In the genomic region with DNA sequence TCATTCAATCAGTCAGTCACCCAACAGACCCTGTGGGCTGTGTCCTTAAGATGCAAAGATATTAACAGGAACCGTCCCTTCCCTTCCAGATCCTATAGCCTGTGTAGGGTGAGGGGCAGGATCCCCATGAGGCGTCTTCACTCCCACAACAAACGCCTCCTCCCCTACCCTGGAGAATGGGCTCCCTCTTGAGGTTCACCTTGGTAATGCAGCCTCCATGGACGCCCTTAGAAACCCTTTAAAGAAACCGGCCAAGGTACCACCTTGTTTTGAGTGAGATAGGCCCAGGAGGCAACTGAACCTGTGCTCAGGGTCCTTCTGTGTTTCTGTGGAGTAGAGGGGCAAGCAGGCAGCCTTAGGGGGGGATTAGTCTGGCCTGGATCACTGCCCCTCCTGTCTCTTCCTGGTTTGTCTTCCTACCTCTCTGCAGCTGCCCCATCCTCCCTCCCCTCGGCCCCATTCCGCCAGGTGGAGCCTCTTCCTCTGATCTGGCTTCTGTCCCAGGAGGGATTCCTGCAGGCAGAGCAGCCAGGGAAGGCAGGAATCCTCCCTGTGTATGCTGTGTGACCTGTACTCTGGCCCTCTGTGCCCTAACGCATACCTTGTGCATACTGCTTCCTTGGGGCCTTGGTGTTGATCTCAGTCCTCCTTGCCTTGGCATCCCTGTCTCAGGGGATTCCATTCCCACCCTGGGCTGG, we compare ENCODE assay signal across 8 cellular contexts. TPM values are rescaled to one million over a fixed set of nuclear protein-coding genes. Genes with fewer than 3 reads are reported as not detected.
A peak's percentile ranks its signal among the peaks of the same experiment; 100 is the strongest.
DNase-seq lines count a peak whose midpoint lies in the region; ATAC-seq lines count a peak whose summit lies in the region.

No MANE protein-coding gene starts in this region.

- H3K4me1 ChIP-seq in GM23248 (ENCODE audit: insufficient read depth): peaks cover 11% of the 10 kb centered on the region

- in situ Hi-C loops in GM23248 (cut with MboI): loop anchor here (5.0 kb wide), 1 partner anchor 89 kb away; no protein-coding TSS in a partner anchor

- intact Hi-C loops in left colon (cut with DNase I, micrococcal nuclease): loop anchor here (2.0 to 10.0 kb wide), 2 partner anchors 92 kb away; no protein-coding TSS in a partner anchor

- H3K4me2 ChIP-seq in GM23248 (ENCODE audit: unreplicated experiment): no peak overlapping the region

- no peaks in the 10 kb centered on the region for H3K79me2 ChIP-seq in GM23248 (ENCODE audit: insufficient read depth)

- WGBS in GM23248 (ENCODE audit: low coverage in 1 of 2, low lambda C conversion rate in 2 of 2, missing lambda C conversion rate in 2 of 2), 2 experiments: 11 to 15% methylated on average over 6 to 8 of the region's 8 CpGs

- no peaks in the 10 kb centered on the region for H3K27me3 ChIP-seq in GM23248 (replicated peaks; ENCODE audit: insufficient read depth)

- H3K9ac ChIP-seq in GM23248: no peak overlapping the region

- H2AFZ ChIP-seq in GM23248: peak overlapping the region; percentile 36; the same call in 1 of the 2 replicates

- no peak overlapping the region for H3K4me3 ChIP-seq in GM23248

- H3K9me2 ChIP-seq in GM23248 (ENCODE audit: insufficient read depth): no peaks in the 10 kb centered on the region

- ATAC-seq in activated CD4-positive, CD25-positive, alpha-beta regulatory T cell treated with anti-CD3 and anti-CD28 coated beads, Interleukin-2, amount 50 U/mL, for 24 hours: peak; percentile 72 to 74
- ATAC-seq in left colon: peak; percentile 96
- no peak for ATAC-seq in HG03571 (IDR thresholded peaks at IDR 0.05; ENCODE audit: unreplicated experiment)

- no peaks in the 10 kb centered on the region for H3K36me3 ChIP-seq in GM23248 (ENCODE audit: low read depth)

- H3K9me3 ChIP-seq in GM23248 (ENCODE audit: low read depth): no peaks in the 10 kb centered on the region

- H3F3A ChIP-seq in GM23248 (ENCODE audit: insufficient read depth): peaks cover 4% of the 10 kb centered on the region; the same call in 1 of the 2 replicates

- peak; percentile 80 for DNase-seq in AG08396 (ENCODE audit: low spot score)
- DNase-seq in GM23248: peak; percentile 48
- DNase-seq in NCI-H345 (lab: John Stamatoyannopoulos, UW): peak; percentile 78
- DNase-seq in cerebellar cortex (ENCODE audit: low spot score): peak; percentile 77
- DNase-seq in left colon: peak; percentile 63 to 85
- DNase-seq in stimulated activated CD4-positive, alpha-beta T cell treated with anti-CD3 and anti-CD28 coated beads, Interleukin-4, amount 100 ng/mL, for 24 hours: peak; percentile 83

- no peak overlapping the region for H3K27ac ChIP-seq in GM23248

- H4K20me1 ChIP-seq in GM23248 (ENCODE audit: insufficient read depth): no peaks in the 10 kb centered on the region

RNA-seq across cellular contexts. Expression of gene GUCA1A, which starts 6.6 kb away (rescaled TPM):
- total RNA-seq in GM23248 (2014; rRNA removed; shearing (Covaris generic)): not detected in 2 replicates
- not detected in 2 replicates for polyA plus RNA-seq in GM23248 (2016; fragmentation: Nextera tagmentation; extraction: Ambion mirVana)
- not detected for total RNA-seq in left colon

RNA-seq across cellular contexts. Expression of gene C6orf132, which starts 24.2 kb away (rescaled TPM):
- total RNA-seq in GM23248 (2014; rRNA removed; shearing (Covaris generic)): 4.2 and 5.2 TPM in 2 replicates
- polyA plus RNA-seq in GM23248 (2016; fragmentation: Nextera tagmentation; extraction: Ambion mirVana): 2.8 and 3.2 TPM in 2 replicates
- total RNA-seq in left colon: 10 to 100 TPM; 49.7 to 66.2 TPM

RNA-seq across cellular contexts. Expression of gene GUCA1B, which starts 28.2 kb away (rescaled TPM):
- 0.22 and 1.3 TPM in 2 replicates for total RNA-seq in GM23248 (2014; rRNA removed; shearing (Covaris generic))
- polyA plus RNA-seq in GM23248 (2016; fragmentation: Nextera tagmentation; extraction: Ambion mirVana): not detected in 2 replicates
- total RNA-seq in left colon: 1 to 10 TPM in 1 of 2 donors, not detected in 1; 1.0 TPM

RNA-seq across cellular contexts. Expression of gene MRPS10, which starts 51.1 kb away (rescaled TPM):
- 79.8 and 82.1 TPM in 2 replicates for total RNA-seq in GM23248 (2014; rRNA removed; shearing (Covaris generic))
- polyA plus RNA-seq in GM23248 (2016; fragmentation: Nextera tagmentation; extraction: Ambion mirVana): 60.6 and 65.1 TPM in 2 replicates
- 10 to 100 TPM; 24.9 to 30.6 TPM for total RNA-seq in left colon
